ENCODE assay signal across 18 cellular contexts in the genomic region with DNA sequence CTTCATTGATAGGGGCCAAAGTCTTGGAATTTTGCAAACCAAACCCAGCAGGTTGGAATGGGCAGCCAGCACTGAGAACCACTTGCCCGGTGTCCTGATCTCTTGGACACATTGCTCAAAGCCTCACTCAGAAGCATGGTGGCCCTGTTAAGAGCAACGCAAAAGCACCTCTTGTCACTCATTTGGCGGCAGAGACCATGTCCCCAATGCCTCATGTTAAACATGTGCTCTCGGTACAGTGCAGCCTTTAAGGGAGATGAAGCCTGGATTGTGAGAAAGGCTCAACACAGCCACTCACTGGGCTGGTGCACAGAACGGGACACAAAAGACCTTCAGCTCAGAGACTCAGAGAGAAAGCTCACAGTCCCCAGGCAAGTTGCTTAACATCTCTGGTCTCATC.
"Had no signal": no experiment of that assay in that cellular context is flagged by ENCODE, and none has a peak within 500 bp of the region (broad histone marks: within the 10 kb centered on the region; RNA-seq: fewer than 3 reads in every experiment).

No MANE protein-coding gene starts in this region.

- H3K9me3 ChIP-seq: body of pancreas, gastrocnemius medialis, heart left ventricle, neutrophil, right lobe of liver, thoracic aorta had no signal

- H3K4me3 ChIP-seq: body of pancreas, gastrocnemius medialis, heart left ventricle, right lobe of liver, thoracic aorta had no signal

- H3K27ac Mint-ChIP-seq: activated naive CD4-positive, alpha-beta T cell treated with anti-CD3 and anti-CD28 coated beads for 36 hours; effector memory CD8-positive, alpha-beta T cell; WTC11 had no signal

- H3K4me1 ChIP-seq: body of pancreas, parathyroid adenoma had no signal

- H3K27ac ChIP-seq: body of pancreas, gastrocnemius medialis, heart left ventricle, parathyroid adenoma, right lobe of liver, thoracic aorta had no signal

- H3K9me3 Mint-ChIP-seq: activated naive CD4-positive, alpha-beta T cell treated with anti-CD3 and anti-CD28 coated beads for 36 hours; effector memory CD8-positive, alpha-beta T cell; naive thymus-derived CD8-positive, alpha-beta T cell had no signal

- FAIRE-seq: small intestine had no signal

- H3K27me3 ChIP-seq: body of pancreas, gastrocnemius medialis, heart left ventricle, neutrophil, right lobe of liver had no signal

- H3K36me3 Mint-ChIP-seq: naive thymus-derived CD8-positive, alpha-beta T cell; WTC11 had no signal

- ATAC-seq: body of pancreas; effector memory CD8-positive, alpha-beta T cell; gastrocnemius medialis; heart left ventricle; naive thymus-derived CD8-positive, alpha-beta T cell; right lobe of liver; SK-N-SH treated with all-trans-retinoic acid at 6 μM for 48 hours; WTC11 had no signal

- H3K36me3 ChIP-seq: gastrocnemius medialis, heart left ventricle, neutrophil, right lobe of liver, thoracic aorta had no signal

- DNase-seq: activated CD4-positive, alpha-beta T cell treated with anti-CD3 and anti-CD28 coated beads for 4 hours; activated naive CD4-positive, alpha-beta T cell treated with anti-CD3 and anti-CD28 coated beads for 36 hours; body of pancreas; caudate nucleus; effector memory CD8-positive, alpha-beta T cell; gastrocnemius medialis; heart left ventricle; mesenchymal stem cell; naive thymus-derived CD8-positive, alpha-beta T cell; right lobe of liver; SIG-M5; small intestine; stimulated activated CD4-positive, alpha-beta T cell treated with anti-CD3 and anti-CD28 coated beads, Interleukin-2, amount 100 ng/mL, for 48 hours had no signal

- H3K4me3 Mint-ChIP-seq: activated naive CD4-positive, alpha-beta T cell treated with anti-CD3 and anti-CD28 coated beads for 36 hours; effector memory CD8-positive, alpha-beta T cell; WTC11 had no signal
